ENCODE assay signal across 2 cellular contexts in genomic region chr15:98966036-98966787, GRCh38.
TF ChIP-seq lines count a peak whose summit lies in the region.

No MANE protein-coding gene starts in this region.

TF ChIP-seq in HepG2, 621 proteins besides CTCF, POLR2A, EP300 and RAD21:
- TF ChIP-seq HCFC1 (IDR thresholded peaks at IDR 0.05; ENCODE audit: low read depth, low read length) (no peak), ZNF232 (CRISPR knock-in tag; IDR thresholded peaks at IDR 0.05; ENCODE audit: borderline replicate concordance) (no peak), SP2 (CRISPR knock-in tag; IDR thresholded peaks at IDR 0.05) (no peak), YY1 (IDR thresholded peaks at IDR 0.05; ENCODE audit: insufficient read depth, insufficient replicate concordance, low read depth, low read length) (no peak), ZNF556 (CRISPR knock-in tag; IDR thresholded peaks at IDR 0.05; ENCODE audit: borderline replicate concordance) (no peak), TFAP4 (IDR thresholded peaks at IDR 0.05; ENCODE audit: borderline replicate concordance, low read depth) (no peak), MXD3 (CRISPR knock-in tag; IDR thresholded peaks at IDR 0.05) (no peak), ZNF713 (CRISPR knock-in tag; IDR thresholded peaks at IDR 0.05) (no peak), ZNF264 (CRISPR knock-in tag; IDR thresholded peaks at IDR 0.05) (no peak), SMC3 (IDR thresholded peaks at IDR 0.05; ENCODE audit: low read length) (no peak), ZSCAN30 (CRISPR knock-in tag; IDR thresholded peaks at IDR 0.05) (no peak)
- TF ChIP-seq, protein P1, sequence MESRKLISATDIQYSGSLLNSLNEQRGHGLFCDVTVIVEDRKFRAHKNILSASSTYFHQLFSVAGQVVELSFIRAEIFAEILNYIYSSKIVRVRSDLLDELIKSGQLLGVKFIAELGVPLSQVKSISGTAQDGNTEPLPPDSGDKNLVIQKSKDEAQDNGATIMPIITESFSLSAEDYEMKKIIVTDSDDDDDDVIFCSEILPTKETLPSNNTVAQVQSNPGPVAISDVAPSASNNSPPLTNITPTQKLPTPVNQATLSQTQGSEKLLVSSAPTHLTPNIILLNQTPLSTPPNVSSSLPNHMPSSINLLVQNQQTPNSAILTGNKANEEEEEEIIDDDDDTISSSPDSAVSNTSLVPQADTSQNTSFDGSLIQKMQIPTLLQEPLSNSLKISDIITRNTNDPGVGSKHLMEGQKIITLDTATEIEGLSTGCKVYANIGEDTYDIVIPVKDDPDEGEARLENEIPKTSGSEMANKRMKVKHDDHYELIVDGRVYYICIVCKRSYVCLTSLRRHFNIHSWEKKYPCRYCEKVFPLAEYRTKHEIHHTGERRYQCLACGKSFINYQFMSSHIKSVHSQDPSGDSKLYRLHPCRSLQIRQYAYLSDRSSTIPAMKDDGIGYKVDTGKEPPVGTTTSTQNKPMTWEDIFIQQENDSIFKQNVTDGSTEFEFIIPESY (CRISPR knock-in tag; IDR thresholded peaks at IDR 0.05), result no peak
TF ChIP-seq in HepG2: peak in this region for 0.

TF ChIP-seq in WTC11, 78 proteins besides CTCF, POLR2A, EP300 and RAD21:
- TF ChIP-seq FOXP4 (CRISPR knock-in tag; IDR thresholded peaks at IDR 0.05) (no peak), ZNF317 (CRISPR knock-in tag; IDR thresholded peaks at IDR 0.05; ENCODE audit: borderline replicate concordance, low read depth) (no peak)
TF ChIP-seq in WTC11: peak in this region for 0.
